In genomic region chr11:26297179-26297970, GRCh38 we compare ENCODE assay signal across 8 cellular contexts. TPM values are rescaled to one million over a fixed set of nuclear protein-coding genes. Genes with fewer than 3 reads are reported as not detected.
DNase-seq lines count a peak whose midpoint lies in the region; ATAC-seq and TF ChIP-seq lines count a peak whose summit lies in the region.

No MANE protein-coding gene starts in this region.

- no peak overlapping the region for H3K27ac ChIP-seq in uterus

- H3K27me3 Mint-ChIP-seq in brain, result peaks cover 5% of the 10 kb centered on the region

- TF ChIP-seq POLR2A in uterus (IDR thresholded peaks at IDR 0.05), result no peak

- peak; percentile 77 to 89 for TF ChIP-seq CTCF in brain (conservative IDR thresholded peaks at IDR 0.05)
- TF ChIP-seq CTCF in kidney epithelial cell (IDR thresholded peaks at IDR 0.05; ENCODE audit: insufficient read depth, low read length, poor library complexity, severe bottlenecking), result peak; percentile 65
- TF ChIP-seq CTCF in uterus (IDR thresholded peaks at IDR 0.05), result peak; percentile 10 to 46 (median 33)

- no peaks in the 10 kb centered on the region for H3K36me3 Mint-ChIP-seq in brain

- peak; percentile 53 to 54 for DNase-seq in AML-193 (lab: John Stamatoyannopoulos, UW)
- DNase-seq in NCI-H2227 treated with DMSO at 0.1 percent for 48 hours (lab: John Stamatoyannopoulos, UW), result peak; percentile 70
- peak; percentile 37 for DNase-seq in kidney epithelial cell (ENCODE audit: low read depth)
- no peak for DNase-seq in uterus
- no peak for DNase-seq in activated CD8-positive, alpha-beta memory T cell treated with anti-CD3 and anti-CD28 coated beads for 24 hours

- no peak overlapping the region for H3K4me3 Mint-ChIP-seq in brain

- H3K36me3 ChIP-seq in kidney epithelial cell (ENCODE audit: control insufficient read depth, insufficient read depth, low read length) (no peaks in the 10 kb centered on the region), uterus (no peaks in the 10 kb centered on the region)

- peak; percentile 97 for ATAC-seq in GM18861 (IDR thresholded peaks at IDR 0.05; ENCODE audit: unreplicated experiment)
- peak; percentile 87 for ATAC-seq in HG03097 (IDR thresholded peaks at IDR 0.05; ENCODE audit: low FRiP score, unreplicated experiment)

- no peaks in the 10 kb centered on the region for H3K9me3 Mint-ChIP-seq in brain

- peak overlapping the region in 2 of 5 experiments; percentile 28 to 44 for H3K27ac Mint-ChIP-seq in brain

- H3K4me1 ChIP-seq in uterus, result no peaks in the 10 kb centered on the region

- peaks cover 12% of the 10 kb centered on the region for H3K4me1 Mint-ChIP-seq in brain

- H3K4me3 ChIP-seq in kidney epithelial cell (ENCODE audit: low read depth, low read length) (no peak overlapping the region), uterus (no peak overlapping the region)

- intact Hi-C loops in uterus (cut with DNase I; ENCODE audit: low total_unique reads), result no loop called here

- no peaks in the 10 kb centered on the region for H3K27me3 ChIP-seq in kidney epithelial cell (ENCODE audit: control insufficient read depth, insufficient read depth, low read length)
- no peaks in the 10 kb centered on the region for H3K27me3 ChIP-seq in uterus

- no peaks in the 10 kb centered on the region for H3K9me3 ChIP-seq in uterus

RNA-seq across cellular contexts. Expression of gene ANO3, which starts 34.6 kb away (rescaled TPM):
- polyA plus RNA-seq in brain (ENCODE audit: insufficient read depth, low read depth, low replicate concordance), result 0.81 TPM
- total RNA-seq in kidney epithelial cell, result not detected in 2 replicates
- total RNA-seq in uterus, result 1 to 10 TPM in 2 of 4 donors, not detected in 2; 1.6 to 1.8 TPM

Comparison
In these comparisons a context has a peak if more than half of its experiments do, and no peak if none do; other contexts are left out.
1. DNase-seq: peak in AML-193 (2 of 2), NCI-H2227 treated with DMSO at 0.1 percent for 48 hours (single experiment) and kidney epithelial cell (single experiment); none in uterus (0 of 2) and activated CD8-positive, alpha-beta memory T cell treated with anti-CD3 and anti-CD28 coated beads for 24 hours (single experiment).
2. CTCF ChIP-seq: peak in every context shown above with its lines; median percentile 83 in brain; 65 in kidney epithelial cell; 33 in uterus.